21 cellular contexts compared by ENCODE assay signal in the genomic region with DNA sequence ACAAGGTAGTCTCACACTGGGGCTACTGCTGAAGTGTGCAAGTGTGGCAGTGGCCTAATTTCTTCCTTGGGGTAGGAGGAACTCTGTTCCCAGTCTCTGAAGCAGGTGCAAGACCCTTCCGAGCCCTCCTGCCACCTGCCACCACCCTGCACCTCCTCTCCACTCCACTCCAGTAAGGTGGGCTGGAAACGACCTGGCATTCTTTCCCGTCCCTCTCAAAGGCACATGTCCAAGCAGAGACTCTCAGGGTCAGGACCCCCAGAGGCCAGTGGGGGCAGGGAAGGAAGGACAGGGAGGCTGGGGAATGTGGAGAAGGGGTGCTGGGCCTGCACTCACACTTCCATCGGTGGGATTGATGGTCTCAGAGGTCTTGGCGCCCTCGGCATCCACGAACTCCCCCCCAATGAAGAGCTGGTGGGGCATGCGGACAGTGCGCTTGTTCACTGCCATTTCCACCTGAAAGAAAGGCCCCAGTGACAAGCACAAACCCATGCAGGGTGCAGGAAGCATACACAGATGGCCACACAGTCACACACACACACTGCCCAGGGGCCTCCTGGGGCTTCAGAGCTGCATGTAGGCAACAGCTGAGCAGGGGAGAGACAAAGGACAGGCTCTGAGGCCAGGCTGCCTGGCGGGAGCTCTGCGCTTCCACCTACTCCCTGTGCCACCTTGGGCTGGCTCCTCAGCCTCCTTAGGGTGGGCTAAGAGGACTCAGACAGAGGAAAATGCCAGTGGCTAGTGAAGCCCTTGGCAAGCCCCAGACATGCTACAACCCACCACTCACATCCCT. TPM values are rescaled to one million over a fixed set of nuclear protein-coding genes. Genes with fewer than 3 reads are reported as not detected.
DNase-seq lines count a peak whose midpoint lies in the region; ATAC-seq and TF ChIP-seq lines count a peak whose summit lies in the region.
"Had no signal": no experiment of that assay in that cellular context is flagged by ENCODE, and none has a peak within 500 bp of the region (broad histone marks: within the 10 kb centered on the region; RNA-seq: fewer than 3 reads in every experiment).

No MANE protein-coding gene starts in this region.

- DNase-seq in IMR-90 (no peak), right lobe of liver (peak; percentile 8 to 48 (median 39)), stomach (peak; percentile 15), KBM-7 (no peak)
- peak; percentile 10 for DNase-seq in activated CD8-positive, alpha-beta memory T cell treated with anti-CD3 and anti-CD28 coated beads, Interleukin-2, amount 50 U/mL, for 4 hours
- DNase-seq: activated naive CD4-positive, alpha-beta T cell treated with anti-CD3 and anti-CD28 coated beads, Interleukin-2, amount 50 U/mL, for 16 hours; GM23248; NCI-H2029; NCI-H510A treated with DMSO at 0.1 percent for 48 hours; SIG-M5; stimulated activated CD4-positive, alpha-beta T cell treated with anti-CD3 and anti-CD28 coated beads, Interleukin-1b, Interleukin-23, amount 100 ng/mL, for 48 hours; T-helper 2 cell had no signal

- TF ChIP-seq CTCF in IMR-90 (conservative IDR thresholded peaks at IDR 0.05; ENCODE audit: low read depth, low read length): no peak
- TF ChIP-seq CTCF in right lobe of liver (IDR thresholded peaks at IDR 0.05): no peak
- TF ChIP-seq CTCF in stomach (IDR thresholded peaks at IDR 0.05): no peak

- no peak overlapping the region for H3K18ac ChIP-seq in IMR-90 (ENCODE audit: low read depth, low read length)

- dilution Hi-C loops in IMR-90 (cut with HindIII; ENCODE audit: low sequenced_read_pairs, unreplicated experiment): no loop called here

- H3K56ac ChIP-seq in IMR-90 (ENCODE audit: extremely low read depth, insufficient read depth, low read length): no peak overlapping the region

- no peak for TF ChIP-seq POLR2A in IMR-90 (IDR thresholded peaks at IDR 0.05; ENCODE audit: low read depth, low read length)
- TF ChIP-seq POLR2A in right lobe of liver (IDR thresholded peaks at IDR 0.05): no peak
- TF ChIP-seq POLR2A in stomach (IDR thresholded peaks at IDR 0.05): no peak

- H3K27ac ChIP-seq in IMR-90 (ENCODE audit: insufficient read depth, low read length) (no peak overlapping the region), right lobe of liver (no peak overlapping the region), stomach (no peak overlapping the region)
- H3K27ac ChIP-seq: GM23248 had no signal

- H3K14ac ChIP-seq in IMR-90 (replicated peaks; ENCODE audit: low read depth, low read length): no peak overlapping the region

- H4K8ac ChIP-seq in IMR-90 (ENCODE audit: low read depth in 2 of 2, low read length in 2 of 2): no peak overlapping the region

- no peak overlapping the region for H2AFZ ChIP-seq in IMR-90 (replicated peaks; ENCODE audit: low read length, poor library complexity)
- H2AFZ ChIP-seq: GM23248 had no signal

- H3K9me1 ChIP-seq in IMR-90 (ENCODE audit: insufficient read depth, low read length): no peaks in the 10 kb centered on the region

- no peak for TF ChIP-seq EP300 in stomach (IDR thresholded peaks at IDR 0.05)

- H4K5ac ChIP-seq in IMR-90 (ENCODE audit: low read depth, low read length): no peak overlapping the region

- no peak overlapping the region for H2BK5ac ChIP-seq in IMR-90 (ENCODE audit: low read depth, low read length, poor library complexity, severe bottlenecking)

- ATAC-seq in IMR-90 (ENCODE audit: low read depth): no peak
- ATAC-seq in right lobe of liver: no peak
- ATAC-seq in GM19351 (IDR thresholded peaks at IDR 0.05; ENCODE audit: unreplicated experiment): no peak
- ATAC-seq in GM18909 (IDR thresholded peaks at IDR 0.05; ENCODE audit: poor library complexity, unreplicated experiment): no peak
- ATAC-seq: naive thymus-derived CD8-positive, alpha-beta T cell; WTC11 had no signal

- no peaks in the 10 kb centered on the region for H4K20me1 ChIP-seq in IMR-90 (ENCODE audit: insufficient read depth, low read length)

- BruUV-seq in IMR-90 (replicated peaks; lab: Mats Ljungman, UMichigan): no TSS peak

- no peak overlapping the region for H3K23ac ChIP-seq in IMR-90 (ENCODE audit: low read depth, low read length)

- no peak overlapping the region for H2BK20ac ChIP-seq in IMR-90 (ENCODE audit: low read depth, low read length)

- in situ Hi-C loops in IMR-90 (cut with MboI; ENCODE audit: low sequenced_read_pairs): no loop called here
- in situ Hi-C loops in KBM-7 (cut with MboI; ENCODE audit: low pct_unique_long_range_greater_than_20kb, low sequenced_read_pairs): no loop called here

- intact Hi-C loops in IMR-90 (cut with micrococcal nuclease) (loop anchor here (10.0 kb wide), 1 partner anchor 338 kb away; the partner anchor contains the start of gene ZXDC), right lobe of liver (cut with DNase I) (loop anchor here (10.0 kb wide), 2 partner anchors 68 to 258 kb away; partner anchors contain the start of gene CFAP100 (in 1 of the 2)), stomach (cut with DNase I; ENCODE audit: low total_unique reads) (no loop called here)

- H3K4me3 ChIP-seq in IMR-90 (ENCODE audit: insufficient read depth, low read depth, low read length): no peak overlapping the region
- no peak overlapping the region for H3K4me3 ChIP-seq in right lobe of liver
- H3K4me3 ChIP-seq in stomach: no peak overlapping the region
- H3K4me3 ChIP-seq: GM23248 had no signal

- H2BK120ac ChIP-seq in IMR-90 (ENCODE audit: low read depth, low read length): no peak overlapping the region

- no peak overlapping the region for H4K91ac ChIP-seq in IMR-90 (ENCODE audit: insufficient read depth, low read depth, low read length)

- CTCF ChIA-PET in IMR-90 (lab: Yijun Ruan, JAX): no interaction called here

- no CpG with 5 or more reads among the region's 11 CpGs for WGBS in IMR-90 (ENCODE audit: extremely low coverage in 2 of 2, insufficient read length in 1 of 2), 2 experiments
- WGBS in right lobe of liver (ENCODE audit: insufficient coverage, low coverage, low lambda C conversion rate, missing lambda C conversion rate): 20% methylated on average over 1 of the region's 11 CpGs
- 84 to 89% (median 86%) methylated on average over 8 to 11 of the region's 11 CpGs for WGBS in stomach, 5 donors

- no peaks in the 10 kb centered on the region for H3K79me1 ChIP-seq in IMR-90 (ENCODE audit: low read depth in 1 of 2, low read length in 2 of 2)

- POLR2A ChIA-PET in IMR-90 (lab: Charles Lee; ENCODE audit: unreplicated experiment): no interaction called here

- no peak overlapping the region for H3K9ac ChIP-seq in IMR-90 (ENCODE audit: low read depth, low read length)
- H3K9ac ChIP-seq: GM23248 had no signal

- peak overlapping the region; percentile 16 for H2AK9ac ChIP-seq in IMR-90 (replicated peaks; ENCODE audit: low read depth, low read length, poor library complexity)

- H2BK15ac ChIP-seq in IMR-90 (ENCODE audit: low read depth, low read length): no peak overlapping the region

- H3K36me3 ChIP-seq in IMR-90 (ENCODE audit: control insufficient read depth, insufficient read depth, low read length) (no peaks in the 10 kb centered on the region), right lobe of liver (peaks cover 0 to 100% (median 28%) of the 10 kb centered on the region in 4 donors), stomach (no peaks in the 10 kb centered on the region)

- H3K9me3 ChIP-seq in IMR-90 (ENCODE audit: control insufficient read depth, insufficient read depth, low read length) (peaks cover 2% of the 10 kb centered on the region; the same call in 1 of the 2 replicates), right lobe of liver (no peaks in the 10 kb centered on the region), stomach (no peaks in the 10 kb centered on the region)

- no peak overlapping the region for H3K4me2 ChIP-seq in IMR-90 (ENCODE audit: low read depth, low read length)

- no peak overlapping the region for H3K4ac ChIP-seq in IMR-90 (ENCODE audit: low read depth, low read length)

- H3K4me1 ChIP-seq in IMR-90 (ENCODE audit: control insufficient read depth, insufficient read depth, low read length): no peaks in the 10 kb centered on the region
- no peaks in the 10 kb centered on the region for H3K4me1 ChIP-seq in right lobe of liver
- H3K4me1 ChIP-seq in stomach: peaks cover 0 to 6% (median 0%) of the 10 kb centered on the region in 4 donors

- H3K27me3 ChIP-seq in IMR-90 (ENCODE audit: control insufficient read depth, insufficient read depth, low read length): peaks cover 33% of the 10 kb centered on the region
- no peaks in the 10 kb centered on the region for H3K27me3 ChIP-seq in right lobe of liver
- peaks cover 0 to 9% (median 0%) of the 10 kb centered on the region in 3 donors for H3K27me3 ChIP-seq in stomach

- TF ChIP-seq RAD21 in IMR-90 (IDR thresholded peaks at IDR 0.05; ENCODE audit: low read length): no peak

- H2AK5ac ChIP-seq in IMR-90 (ENCODE audit: low read depth, low read length): no peak overlapping the region

TF ChIP-seq in IMR-90, 13 proteins besides CTCF, POLR2A, EP300 and RAD21 (continues in another document):
- no peak for TF ChIP-seq RFX5 (IDR thresholded peaks at IDR 0.05; ENCODE audit: low read depth, low read length)
- TF ChIP-seq CEBPB (IDR thresholded peaks at IDR 0.05; ENCODE audit: low read depth, low read length): no peak
- no peak for TF ChIP-seq USF2 (IDR thresholded peaks at IDR 0.05; ENCODE audit: low read depth, low read length)
- TF ChIP-seq SMC3 (IDR thresholded peaks at IDR 0.05; ENCODE audit: low read depth, low read length): no peak

RNA-seq across cellular contexts. Expression of gene ALDH1L1, which starts 43.8 kb away (rescaled TPM):
- not detected in 2 replicates for total RNA-seq in IMR-90 (2012; rRNA removed)
- polyA plus RNA-seq in IMR-90 (2012; rRNA removed): not detected in 2 replicates
- not detected in 2 replicates for polyA plus RNA-seq in IMR-90 (2012; cell fraction: cytosol; rRNA removed)
- polyA plus RNA-seq in IMR-90 (2012; cell fraction: nucleus; rRNA removed; ENCODE audit: low replicate concordance): 0.24 TPM in 1 of 2 replicates, not detected in the other
- 100 to 1,000 TPM in 5 of 6 experiments, 10 to 100 TPM in 1; 94.9 to 962 (median 353) TPM for total RNA-seq in right lobe of liver
- total RNA-seq in stomach: 10 to 100 TPM in 1 of 5 donors, 1 to 10 TPM in 4; 2.6 to 17.4 (median 5.9) TPM
- polyA plus RNA-seq in stomach: 1 to 10 TPM; 1.4 to 9.8 (median 4.4) TPM
- total RNA-seq: dermis microvascular lymphatic vessel endothelial cell; G401; GM23248; lung microvascular endothelial cell; naive thymus-derived CD8-positive, alpha-beta T cell; OCI-LY7 had no signal
- polyA plus RNA-seq: GM23248; IgD-negative memory B cell; naive thymus-derived CD8-positive, alpha-beta T cell had no signal

RNA-seq across cellular contexts. Expression of gene SLC41A3, which starts 52.7 kb away (rescaled TPM):
- total RNA-seq in IMR-90 (2012; rRNA removed) (26.7 and 30.5 TPM in 2 replicates), right lobe of liver (10 to 100 TPM; 12.7 to 29.1 (median 15.9) TPM), stomach (10 to 100 TPM; 27.7 to 81.7 (median 43.6) TPM)
- polyA plus RNA-seq in IMR-90 (2012; rRNA removed) (43.5 and 44.7 TPM in 2 replicates), stomach (10 to 100 TPM; 15.4 to 23.5 (median 18.0) TPM)
- 46.5 and 59.0 TPM in 2 replicates for polyA plus RNA-seq in IMR-90 (2012; cell fraction: cytosol; rRNA removed)
- 48.1 and 91.7 TPM in 2 replicates for polyA plus RNA-seq in IMR-90 (2012; cell fraction: nucleus; rRNA removed; ENCODE audit: low replicate concordance)

Comparison
In these comparisons a context has a peak if more than half of its experiments do, and no peak if none do; other contexts are left out.
1. DNase-seq: peak in activated CD8-positive, alpha-beta memory T cell treated with anti-CD3 and anti-CD28 coated beads, Interleukin-2, amount 50 U/mL, for 4 hours (single experiment), right lobe of liver (3 of 3) and stomach (single experiment); none in IMR-90 (single experiment) and KBM-7 (single experiment).
2. RNA of gene ALDH1L1, which starts 43.8 kb away (total RNA-seq): 94.9 to 962 TPM in right lobe of liver; 2.6 to 17.4 TPM in stomach and not detected in IMR-90; every median in the first group is over 4 times any median in the second.